Comparison of ENCODE assay signal across 17 cellular contexts in the genomic region with DNA sequence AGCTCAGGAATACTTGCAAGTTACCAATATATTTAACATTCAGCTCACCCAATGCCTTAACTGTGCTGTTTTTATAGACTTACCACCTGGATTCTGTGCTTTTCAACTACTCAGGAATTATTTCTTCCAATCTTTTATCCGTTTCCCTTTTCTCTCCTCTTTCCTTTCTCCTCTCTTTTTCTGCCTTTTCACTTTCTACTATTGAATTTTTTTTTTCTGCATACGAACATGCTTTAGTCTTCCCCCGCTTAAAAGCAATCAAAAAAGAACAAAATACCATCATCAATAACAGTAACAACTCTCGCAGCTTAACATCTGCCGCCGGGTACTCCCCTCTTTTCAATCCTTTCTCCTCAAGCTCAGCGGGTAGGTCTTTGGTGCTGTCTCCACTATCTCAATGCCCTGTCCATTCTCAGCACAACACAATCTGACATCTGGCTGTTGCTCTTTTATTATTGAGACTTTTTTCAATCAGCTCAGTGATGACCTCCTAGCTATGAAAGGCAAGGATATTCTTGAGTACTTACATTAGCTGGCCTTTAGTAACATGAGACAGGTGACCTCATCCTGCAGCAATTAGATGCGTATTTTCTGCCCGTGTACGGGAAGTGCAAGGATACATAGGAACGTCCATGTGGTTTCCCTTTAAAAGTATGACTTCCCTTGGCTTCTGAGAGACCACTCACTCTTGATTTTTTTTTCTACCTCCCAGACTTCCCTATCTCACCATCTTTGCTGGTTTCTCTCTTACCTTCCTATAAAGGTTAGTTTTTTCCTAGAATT. TPM values are rescaled to one million over a fixed set of nuclear protein-coding genes. Genes with fewer than 3 reads are reported as not detected.
DNase-seq lines count a peak whose midpoint lies in the region; ATAC-seq and TF ChIP-seq lines count a peak whose summit lies in the region.
"Had no signal": no experiment of that assay in that cellular context is flagged by ENCODE, and none has a peak within 500 bp of the region (broad histone marks: within the 10 kb centered on the region; RNA-seq: fewer than 3 reads in every experiment).

No MANE protein-coding gene starts in this region.

- H3K4me3 ChIP-seq in astrocyte of the spinal cord (ENCODE audit: low read depth, low read length) (no peak overlapping the region), osteoblast (ENCODE audit: insufficient read depth, low read length) (no peak overlapping the region)
- H3K4me3 ChIP-seq: heart right ventricle, tibial nerve had no signal

- no peaks in the 10 kb centered on the region for H3K4me1 Mint-ChIP-seq in stimulated activated effector memory CD8-positive, alpha-beta T cell treated with anti-CD3 and anti-CD28 coated beads, Interleukin-12 subunit alpha, Interleukin-12 subunit beta, amount 100 ng/mL, for 72 hours

- H3K27me3 ChIP-seq in osteoblast (ENCODE audit: insufficient read depth, low read length) = no peaks in the 10 kb centered on the region
- H3K27me3 ChIP-seq: heart right ventricle, tibial nerve had no signal

- H3K9me3 Mint-ChIP-seq in stimulated activated effector memory CD8-positive, alpha-beta T cell treated with anti-CD3 and anti-CD28 coated beads, Interleukin-12 subunit alpha, Interleukin-12 subunit beta, amount 100 ng/mL, for 72 hours = no peaks in the 10 kb centered on the region

- H3K4me3 Mint-ChIP-seq in stimulated activated effector memory CD8-positive, alpha-beta T cell treated with anti-CD3 and anti-CD28 coated beads, Interleukin-12 subunit alpha, Interleukin-12 subunit beta, amount 100 ng/mL, for 72 hours = no peak overlapping the region

- in situ Hi-C loops in astrocyte of the spinal cord (cut with HindIII; ENCODE audit: low sequenced_read_pairs) = no loop called here

- no peak overlapping the region for H3K27ac Mint-ChIP-seq in stimulated activated effector memory CD8-positive, alpha-beta T cell treated with anti-CD3 and anti-CD28 coated beads, Interleukin-12 subunit alpha, Interleukin-12 subunit beta, amount 100 ng/mL, for 72 hours

- no peaks in the 10 kb centered on the region for H3K79me2 ChIP-seq in osteoblast (ENCODE audit: insufficient read depth, low read length)

- no peaks in the 10 kb centered on the region for H4K20me1 ChIP-seq in osteoblast (ENCODE audit: insufficient read depth, low read length)

- no peak for ATAC-seq in stimulated activated effector memory CD8-positive, alpha-beta T cell treated with anti-CD3 and anti-CD28 coated beads, Interleukin-12 subunit alpha, Interleukin-12 subunit beta, amount 100 ng/mL, for 72 hours
- ATAC-seq in HG02588 (IDR thresholded peaks at IDR 0.05; ENCODE audit: unreplicated experiment) (no peak), HG03108 (IDR thresholded peaks at IDR 0.05; ENCODE audit: unreplicated experiment) (no peak)
- ATAC-seq: heart right ventricle had no signal

- no peaks in the 10 kb centered on the region for H3K36me3 ChIP-seq in osteoblast (ENCODE audit: insufficient read depth, low read length)
- H3K36me3 ChIP-seq: heart right ventricle, tibial nerve, WERI-Rb-1 had no signal

- DNase-seq in EL (peak; percentile 58), NCI-H2227 (lab: John Stamatoyannopoulos, UW; ENCODE audit: unreplicated experiment) (peak; percentile 30), astrocyte of the spinal cord (ENCODE audit: low read depth, low spot score) (peak; percentile 62), osteoblast (ENCODE audit: insufficient read length, low spot score, missing footprints) (no peak), OCI-M2 (lab: John Stamatoyannopoulos, UW; ENCODE audit: unreplicated experiment) (no peak)
- no peak for DNase-seq in stimulated activated effector memory CD8-positive, alpha-beta T cell treated with anti-CD3 and anti-CD28 coated beads, Interleukin-12 subunit alpha, Interleukin-12 subunit beta, amount 100 ng/mL, for 72 hours (ENCODE audit: low spot score in 2 of 2)
- DNase-seq: activated gamma-delta T cell treated with Interleukin-2 at 50 U/mL for 16 hours; AML-193; DND-41; heart right ventricle; NCI-H1105 treated with DMSO at 0.1 percent for 48 hours; posterior cingulate gyrus; stimulated activated CD4-positive, alpha-beta T cell treated with anti-CD3 and anti-CD28 coated beads, Interleukin-1b, Interleukin-23, amount 100 ng/mL, for 48 hours; WERI-Rb-1 had no signal

- H3K36me3 Mint-ChIP-seq in stimulated activated effector memory CD8-positive, alpha-beta T cell treated with anti-CD3 and anti-CD28 coated beads, Interleukin-12 subunit alpha, Interleukin-12 subunit beta, amount 100 ng/mL, for 72 hours = no peaks in the 10 kb centered on the region

- H3K9me3 ChIP-seq in osteoblast (ENCODE audit: low read depth, low read length) = no peaks in the 10 kb centered on the region
- H3K9me3 ChIP-seq: heart right ventricle, tibial nerve had no signal

- H3K27ac ChIP-seq in osteoblast (ENCODE audit: low read depth, low read length) = no peak overlapping the region
- H3K27ac ChIP-seq: heart right ventricle, tibial nerve, WERI-Rb-1 had no signal

- no peak for TF ChIP-seq CTCF in astrocyte of the spinal cord (IDR thresholded peaks at IDR 0.05; ENCODE audit: low read depth, low read length)
- no peak for TF ChIP-seq CTCF in osteoblast (IDR thresholded peaks at IDR 0.05; ENCODE audit: extremely low read depth, low read depth, low read length)

- no peak overlapping the region for H2AFZ ChIP-seq in osteoblast (ENCODE audit: low read length)

- no peaks in the 10 kb centered on the region for H3K4me1 ChIP-seq in osteoblast (ENCODE audit: insufficient read depth, low read length)

- peak overlapping the region; percentile 4 for H3K4me2 ChIP-seq in osteoblast (ENCODE audit: insufficient read depth, low read length)

RNA-seq across cellular contexts. Expression of a gene that starts 40.2 kb away (rescaled TPM):
- total RNA-seq in osteoblast = 6.9 and 8.0 TPM in 2 replicates

Comparison
In these comparisons a context has a peak if more than half of its experiments do, and no peak if none do; other contexts are left out.
1. DNase-seq: peak in EL (single experiment), NCI-H2227 (single experiment) and astrocyte of the spinal cord (single experiment); none in osteoblast (single experiment), stimulated activated effector memory CD8-positive, alpha-beta T cell treated with anti-CD3 and anti-CD28 coated beads, Interleukin-12 subunit alpha, Interleukin-12 subunit beta, amount 100 ng/mL, for 72 hours (0 of 2) and OCI-M2 (single experiment).